In genomic region chr15:71434774-71435173, GRCh38 we compare ENCODE assay signal across 23 cellular contexts.
"Had no signal": no experiment of that assay in that cellular context is flagged by ENCODE, and none has a peak within 500 bp of the region (broad histone marks: within the 10 kb centered on the region; RNA-seq: fewer than 3 reads in every experiment).

No MANE protein-coding gene starts in this region.

- H3K27me3 ChIP-seq: gastroesophageal sphincter, heart right ventricle, neutrophil, pancreas, right lobe of liver, upper lobe of right lung had no signal

- FAIRE-seq: pancreas had no signal

- H3K4me3 ChIP-seq: gastroesophageal sphincter, heart right ventricle, pancreas, right lobe of liver, upper lobe of right lung had no signal

- DNase-seq: activated CD4-positive, alpha-beta T cell treated with anti-CD3 and anti-CD28 coated beads, Interleukin-2, amount 10 ng/mL, durations not matched to agents 7 days and 5 days; activated CD4-positive, CD25-positive, alpha-beta regulatory T cell; activated CD8-positive, alpha-beta memory T cell treated with anti-CD3 and anti-CD28 coated beads, Interleukin-2, amount 50 U/mL, for 4 hours; activated CD8-positive, alpha-beta T cell treated with anti-CD3 and anti-CD28 coated beads, Interleukin-2, amount 10 ng/mL, durations not matched to agents 7 days and 5 days; activated effector memory CD4-positive, alpha-beta T cell treated with Interleukin-2 at 50 U/mL for 16 hours; activated naive CD4-positive, alpha-beta T cell treated with anti-CD3 and anti-CD28 coated beads, Interleukin-2, amount 10 ng/mL, durations not matched to agents 7 days and 5 days; activated naive CD8-positive, alpha-beta T cell treated with anti-CD3 and anti-CD28 coated beads, Interleukin-2, amount 50 U/mL, for 24 hours; activated T-cell treated with anti-CD3 and anti-CD28 coated beads, Interleukin-2, amount 50 U/mL, for 4 hours; anterior cingulate cortex; cortex of kidney; heart right ventricle; immature natural killer cell; mesenchymal stem cell; natural killer cell; pancreas; right lobe of liver; stimulated activated CD4-positive, alpha-beta T cell treated with anti-CD3 and anti-CD28 coated beads, Interleukin-4, amount 100 ng/mL, for 4 hours; T-helper 1 cell; T-helper 9 cell; upper lobe of right lung had no signal

- H3K9me3 ChIP-seq: gastroesophageal sphincter, neutrophil, pancreas, right lobe of liver, upper lobe of right lung had no signal

- H3K4me1 ChIP-seq: gastroesophageal sphincter, pancreas, right lobe of liver, upper lobe of right lung had no signal

- ATAC-seq: activated CD8-positive, alpha-beta T cell treated with anti-CD3 and anti-CD28 coated beads, Interleukin-2, amount 10 ng/mL, durations not matched to agents 7 days and 5 days; activated naive CD8-positive, alpha-beta T cell treated with anti-CD3 and anti-CD28 coated beads, Interleukin-2, amount 50 U/mL, for 24 hours; activated T-cell treated with anti-CD3 and anti-CD28 coated beads, Interleukin-2, amount 50 U/mL, for 4 hours; gastroesophageal sphincter; natural killer cell; pancreas; right lobe of liver; stimulated activated memory B cell treated with anti-CD40 and anti-IgM and Interleukin-4, amounts not matched to agents 10 μg/mL and 1 μg/mL and 100 μg/mL, for 72 hours; upper lobe of right lung had no signal

- H3K27ac ChIP-seq: gastroesophageal sphincter, heart right ventricle, neutrophil, pancreas, right lobe of liver, upper lobe of right lung had no signal

- H3K36me3 ChIP-seq: gastroesophageal sphincter, neutrophil, pancreas, right lobe of liver, upper lobe of right lung had no signal
